13 cellular contexts compared by ENCODE assay signal in the genomic region with DNA sequence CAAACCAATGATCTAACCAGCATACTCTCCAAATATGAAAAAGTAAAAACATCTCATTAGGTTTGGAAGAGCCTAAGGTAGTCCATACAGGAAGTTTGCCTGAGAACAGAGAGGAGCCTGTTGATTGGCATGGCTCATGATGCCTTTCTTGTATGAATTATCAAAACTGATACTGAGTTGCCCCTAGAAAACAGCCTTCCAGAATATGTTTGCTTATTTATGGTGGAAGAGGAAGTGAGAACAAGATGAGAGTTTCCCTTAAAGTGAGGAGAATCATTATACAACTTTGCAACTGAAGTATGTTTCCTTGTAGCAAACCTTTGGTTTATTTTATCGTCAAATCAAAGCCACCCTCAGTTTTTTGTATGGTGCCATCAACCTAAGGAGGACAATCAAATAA. TPM values are rescaled to one million over a fixed set of nuclear protein-coding genes. Genes with fewer than 3 reads are reported as not detected.
A peak's percentile ranks its signal among the peaks of the same experiment; 100 is the strongest.
DNase-seq lines count a peak whose midpoint lies in the region; ATAC-seq lines count a peak whose summit lies in the region.
"Had no signal": no experiment of that assay in that cellular context is flagged by ENCODE, and none has a peak within 500 bp of the region (broad histone marks: within the 10 kb centered on the region; RNA-seq: fewer than 3 reads in every experiment).

No MANE protein-coding gene starts in this region.

- peak overlapping the region; percentile 28 for H3K27ac Mint-ChIP-seq in memory B cell
- no peak overlapping the region for H3K27ac Mint-ChIP-seq in activated CD4-positive, alpha-beta memory T cell treated with anti-CD3 and anti-CD28 coated beads for 36 hours
- H3K27ac Mint-ChIP-seq: dendritic cell treated with granulocyte-macrophage colony-stimulating factor and Interleukin-4, amounts not matched to agents 40 ng/mL and 50 ng/mL, for 4 days had no signal

- CTCF ChIA-PET in activated CD4-positive, alpha-beta memory T cell treated with anti-CD3 and anti-CD28 coated beads for 36 hours (lab: Charles Lee) = no interaction called here

- H3K36me3 Mint-ChIP-seq in memory B cell = peaks cover 5% of the 10 kb centered on the region
- H3K36me3 Mint-ChIP-seq in activated CD4-positive, alpha-beta memory T cell treated with anti-CD3 and anti-CD28 coated beads for 36 hours = peaks cover 6% of the 10 kb centered on the region

- POLR2A ChIA-PET in activated CD4-positive, alpha-beta memory T cell treated with anti-CD3 and anti-CD28 coated beads for 36 hours (lab: Charles Lee) = no interaction called here

- DNase-seq in memory B cell (ENCODE audit: low spot score in 2 of 2) = no peak
- DNase-seq in anterior cingulate cortex (lab: John Stamatoyannopoulos, UW) = no peak
- no peak for DNase-seq in activated CD4-positive, alpha-beta memory T cell treated with anti-CD3 and anti-CD28 coated beads for 36 hours
- DNase-seq: adrenal gland, COR-L47, mammary epithelial cell, NCI-H1436, NCI-H526 had no signal

- intact Hi-C loops in activated CD4-positive, alpha-beta memory T cell treated with anti-CD3 and anti-CD28 coated beads for 36 hours (cut with micrococcal nuclease) = no loop called here

- no peak overlapping the region for H3K4me3 Mint-ChIP-seq in memory B cell
- no peak overlapping the region for H3K4me3 Mint-ChIP-seq in activated CD4-positive, alpha-beta memory T cell treated with anti-CD3 and anti-CD28 coated beads for 36 hours
- H3K4me3 Mint-ChIP-seq: dendritic cell treated with granulocyte-macrophage colony-stimulating factor and Interleukin-4, amounts not matched to agents 40 ng/mL and 50 ng/mL, for 4 days had no signal

- H3K4me1 Mint-ChIP-seq in memory B cell = peaks cover 15% of the 10 kb centered on the region
- no peaks in the 10 kb centered on the region for H3K4me1 Mint-ChIP-seq in activated CD4-positive, alpha-beta memory T cell treated with anti-CD3 and anti-CD28 coated beads for 36 hours (ENCODE audit: low read depth)

- ATAC-seq in GM19025 (IDR thresholded peaks at IDR 0.05; ENCODE audit: low read depth, unreplicated experiment) = peak; percentile 78
- peak; percentile 83 for ATAC-seq in GM21576 (IDR thresholded peaks at IDR 0.05; ENCODE audit: unreplicated experiment)
- peak; percentile 60 for ATAC-seq in HG03103 (IDR thresholded peaks at IDR 0.05; ENCODE audit: low read depth, unreplicated experiment)
- ATAC-seq in memory B cell (ENCODE audit: low read depth) = peak; percentile 77
- ATAC-seq in HG03439 (IDR thresholded peaks at IDR 0.05; ENCODE audit: unreplicated experiment) = no peak

- no peaks in the 10 kb centered on the region for H3K9me3 Mint-ChIP-seq in memory B cell
- no peaks in the 10 kb centered on the region for H3K9me3 Mint-ChIP-seq in activated CD4-positive, alpha-beta memory T cell treated with anti-CD3 and anti-CD28 coated beads for 36 hours
- H3K9me3 Mint-ChIP-seq: dendritic cell treated with granulocyte-macrophage colony-stimulating factor and Interleukin-4, amounts not matched to agents 40 ng/mL and 50 ng/mL, for 4 days had no signal

- H3K27me3 Mint-ChIP-seq in memory B cell = no peaks in the 10 kb centered on the region
- no peaks in the 10 kb centered on the region for H3K27me3 Mint-ChIP-seq in activated CD4-positive, alpha-beta memory T cell treated with anti-CD3 and anti-CD28 coated beads for 36 hours

RNA-seq across cellular contexts. Expression of gene KIAA1614, which starts 23.8 kb away (rescaled TPM):
- total RNA-seq in activated CD4-positive, alpha-beta memory T cell treated with anti-CD3 and anti-CD28 coated beads for 36 hours = not detected
